24 cellular contexts compared by ENCODE assay signal in the genomic region with DNA sequence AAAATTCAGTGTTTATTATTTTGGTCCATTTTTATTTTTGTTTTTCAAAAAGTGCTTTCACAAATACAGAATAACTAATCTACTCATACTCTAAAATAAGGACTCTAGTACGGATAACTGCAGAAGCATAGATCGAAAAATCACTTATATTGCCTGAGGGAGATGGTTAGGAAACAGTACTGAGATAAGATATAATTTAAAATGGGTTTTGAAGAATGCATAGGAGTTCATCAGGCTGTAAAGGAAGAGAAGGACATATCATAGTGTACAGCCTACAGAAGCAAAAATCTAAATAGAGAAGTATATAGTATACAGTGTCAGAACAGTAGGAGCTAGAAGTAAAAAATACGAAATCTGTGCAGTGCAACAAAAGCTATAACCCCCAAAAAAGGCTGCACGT.
"Had no signal": no experiment of that assay in that cellular context is flagged by ENCODE, and none has a peak within 500 bp of the region (broad histone marks: within the 10 kb centered on the region; RNA-seq: fewer than 3 reads in every experiment).

No MANE protein-coding gene starts in this region.

- DNase-seq: colonic mucosa; cortex of kidney; dermis blood vessel endothelial cell; dorsolateral prefrontal cortex; effector CD4-positive, alpha-beta T cell; effector CD8-positive, alpha-beta T cell; effector memory CD4-positive, alpha-beta T cell; effector memory CD8-positive, alpha-beta T cell; endodermal cell; erythroblast; esophagus squamous epithelium; foreskin fibroblast; foreskin keratinocyte; foreskin melanocyte; gastrocnemius medialis; glutamatergic neuron; head of caudate nucleus; heart left ventricle; heart right ventricle had no signal

- ATAC-seq: effector memory CD8-positive, alpha-beta T cell; esophagus mucosa; foreskin keratinocyte; gastrocnemius medialis; gastroesophageal sphincter; heart left ventricle; heart right ventricle had no signal

- H3K4me1 ChIP-seq: colonic mucosa, esophagus muscularis mucosa, esophagus squamous epithelium, foreskin keratinocyte, gastrocnemius medialis, gastroesophageal sphincter had no signal

- H3K36me3 ChIP-seq: colonic mucosa, esophagus muscularis mucosa, esophagus squamous epithelium, gastrocnemius medialis, gastroesophageal sphincter, heart left ventricle, heart right ventricle had no signal

- H3K27ac ChIP-seq: colonic mucosa, coronary artery, epithelial cell of prostate, esophagus muscularis mucosa, esophagus squamous epithelium, foreskin keratinocyte, gastrocnemius medialis, gastroesophageal sphincter, heart left ventricle, heart right ventricle had no signal

- H3K9me3 ChIP-seq: colonic mucosa, esophagus muscularis mucosa, gastrocnemius medialis, gastroesophageal sphincter, heart left ventricle, heart right ventricle had no signal

- H3K4me3 ChIP-seq: colonic mucosa, coronary artery, dorsolateral prefrontal cortex, esophagus muscularis mucosa, esophagus squamous epithelium, gastrocnemius medialis, gastroesophageal sphincter, heart left ventricle, heart right ventricle had no signal

- H3K27me3 ChIP-seq: colonic mucosa, dorsolateral prefrontal cortex, esophagus muscularis mucosa, esophagus squamous epithelium, foreskin keratinocyte, gastrocnemius medialis, heart left ventricle, heart right ventricle had no signal
